ENCODE assay signal across 8 cellular contexts in the genomic region with DNA sequence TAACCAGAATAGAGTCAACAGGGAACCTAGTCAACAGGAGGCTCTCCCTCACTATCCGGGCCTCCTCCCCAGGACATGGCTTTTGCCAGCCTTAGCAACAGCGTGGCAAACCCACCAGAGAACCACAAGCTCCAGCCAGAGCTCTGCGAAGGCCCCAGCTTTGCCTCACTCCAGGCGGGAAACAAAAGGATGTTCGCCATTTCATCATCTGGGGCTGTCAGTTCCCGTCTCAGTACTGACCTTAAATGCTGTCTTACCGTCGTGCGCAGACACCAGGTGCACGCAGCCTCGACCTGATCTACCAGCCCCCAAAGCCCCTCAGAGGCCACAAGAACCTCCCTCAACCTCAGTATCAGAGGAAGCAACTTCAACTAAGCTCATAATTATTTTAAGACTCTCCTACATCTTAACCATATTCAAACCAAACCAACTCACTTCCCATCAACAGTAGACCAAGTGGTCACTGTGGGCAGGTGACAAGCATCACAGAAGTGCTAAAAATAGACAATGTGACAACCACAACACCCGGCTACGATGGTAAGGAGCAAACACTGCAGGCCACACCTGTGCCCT.
DNase-seq lines count a peak whose midpoint lies in the region; ATAC-seq and TF ChIP-seq lines count a peak whose summit lies in the region.

No MANE protein-coding gene starts in this region.

- H3K79me2 ChIP-seq in Karpas-422 (ENCODE audit: low read length) = no peaks in the 10 kb centered on the region

- H2AFZ ChIP-seq in Karpas-422 (ENCODE audit: low read length) = no peak overlapping the region

- peak overlapping the region; percentile 61 to 100 (median 91) for H3K27ac ChIP-seq in dorsolateral prefrontal cortex
- no peak overlapping the region for H3K27ac ChIP-seq in Karpas-422 (ENCODE audit: low read length)

- no peak for TF ChIP-seq CTCF in GM12875 (IDR thresholded peaks at IDR 0.05; ENCODE audit: borderline replicate concordance, insufficient read depth, low read depth, low read length)
- no peak for TF ChIP-seq CTCF in GM20000 (IDR thresholded peaks at IDR 0.05; ENCODE audit: extremely low read depth, missing control alignments)
- TF ChIP-seq CTCF in dorsolateral prefrontal cortex (IDR thresholded peaks at IDR 0.05 in 54 of 56, conservative IDR thresholded peaks at IDR 0.05 in 2 of 56; ENCODE audit: low read depth in 1 of 56, partially characterized antibody in 56 of 56) = no peak

- H3K4me3 ChIP-seq in GM12875 (ENCODE audit: low read depth, low read length) = peak overlapping the region; percentile 35
- no peak overlapping the region for H3K4me3 ChIP-seq in dorsolateral prefrontal cortex
- no peak overlapping the region for H3K4me3 ChIP-seq in Karpas-422 (ENCODE audit: low read length)

- DNase-seq in GM20000 (ENCODE audit: low spot score) (peak; percentile 69), dorsolateral prefrontal cortex (no peak), Karpas-422 (no peak), globus pallidus (ENCODE audit: low spot score) (no peak), HUDEP-2 (lab: John Stamatoyannopoulos, UW; ENCODE audit: unreplicated experiment in 76 of 76) (no peak), UCSD-AML1 (lab: John Stamatoyannopoulos, UW; ENCODE audit: unreplicated experiment) (no peak)

- no peak overlapping the region for H3K9ac ChIP-seq in Karpas-422 (ENCODE audit: low read length)

- H3K36me3 ChIP-seq in Karpas-422 (ENCODE audit: insufficient read depth, low read length) = no peaks in the 10 kb centered on the region

- peaks cover 15% of the 10 kb centered on the region for H3K4me1 ChIP-seq in Karpas-422 (ENCODE audit: low read length)

- H4K20me1 ChIP-seq in Karpas-422 (ENCODE audit: insufficient read depth, low read depth, low read length) = peaks cover 34% of the 10 kb centered on the region

- H3K9me3 ChIP-seq in Karpas-422 (ENCODE audit: low read length) = no peaks in the 10 kb centered on the region

- ATAC-seq in HG03521 (IDR thresholded peaks at IDR 0.05; ENCODE audit: unreplicated experiment) = peak; percentile 65

- H3K4me2 ChIP-seq in Karpas-422 (ENCODE audit: low read depth, low read length, poor library complexity, severe bottlenecking) = no peak overlapping the region

- no peaks in the 10 kb centered on the region for H3K9me2 ChIP-seq in Karpas-422 (replicated peaks; ENCODE audit: insufficient read depth, low read length)

- intact Hi-C loops in dorsolateral prefrontal cortex (cut with DNase I) = loop anchor here in 1 of 2 donors (5.0 kb wide), 1 partner anchor 121 kb away; no protein-coding TSS in a partner anchor

- H3K27me3 ChIP-seq in dorsolateral prefrontal cortex = no peaks in the 10 kb centered on the region
- H3K27me3 ChIP-seq in Karpas-422 (ENCODE audit: low read length) = no peaks in the 10 kb centered on the region
